Comparison of ENCODE assay signal across 8 cellular contexts in the genomic region with DNA sequence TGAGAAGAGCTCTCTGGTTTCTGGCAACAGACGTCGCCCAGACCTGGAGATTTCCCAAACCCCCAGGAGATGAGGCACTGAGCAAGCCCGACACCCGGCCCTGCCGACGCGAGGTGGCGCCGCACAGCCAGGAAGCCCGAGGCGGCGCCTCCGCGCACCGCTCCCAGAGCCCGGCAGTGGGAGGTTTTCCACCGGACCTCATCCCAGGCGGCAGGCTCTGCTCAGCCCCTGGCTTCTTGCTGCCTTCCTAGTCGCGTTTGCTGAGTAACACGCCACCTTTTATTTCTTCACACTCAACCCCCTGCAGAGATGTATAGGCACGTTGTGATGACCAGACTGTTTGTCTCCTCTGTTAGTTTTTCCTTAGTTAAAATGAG. TPM values are rescaled to one million over a fixed set of nuclear protein-coding genes. Genes with fewer than 3 reads are reported as not detected.
A peak's percentile ranks its signal among the peaks of the same experiment; 100 is the strongest.
DNase-seq lines count a peak whose midpoint lies in the region; ATAC-seq, FAIRE-seq and TF ChIP-seq lines count a peak whose summit lies in the region.

No MANE protein-coding gene starts in this region.

- TF ChIP-seq POLR2A in lower leg skin (IDR thresholded peaks at IDR 0.05) = no peak

- peak overlapping the region in 19 of 59 donors; percentile 2 to 41 (median 25) for H3K4me3 ChIP-seq in dorsolateral prefrontal cortex
- H3K4me3 ChIP-seq in lower leg skin (ENCODE audit: low read depth, poor library complexity, severe bottlenecking) = no peak overlapping the region
- H3K4me3 ChIP-seq in thoracic aorta = no peak overlapping the region

- no peaks in the 10 kb centered on the region for H3K9me3 ChIP-seq in thoracic aorta

- intact Hi-C loops in dorsolateral prefrontal cortex (cut with DNase I) = loop anchor here (5.0 to 10.0 kb wide), 4 partner anchors 273 to 521 kb away; no protein-coding TSS in a partner anchor
- intact Hi-C loops in lower leg skin (cut with DNase I; ENCODE audit: low total_unique reads) = no loop called here

- TF ChIP-seq CTCF in dorsolateral prefrontal cortex (IDR thresholded peaks at IDR 0.05 in 54 of 56, conservative IDR thresholded peaks at IDR 0.05 in 2 of 56; ENCODE audit: low read depth in 1 of 56, partially characterized antibody in 56 of 56) (peak; percentile 16 to 84 (median 66)), lower leg skin (IDR thresholded peaks at IDR 0.05) (no peak), thoracic aorta (IDR thresholded peaks at IDR 0.05) (peak; percentile 47)

- H3K36me3 ChIP-seq in thoracic aorta = no peaks in the 10 kb centered on the region

- WGBS in lower leg skin, 2 donors = 0 to 3% methylated on average over 21 to 22 of the region's 22 CpGs

- DNase-seq in EH (ENCODE audit: low read depth) = peak; percentile 84
- DNase-seq in HTR-8/SVneo (ENCODE audit: insufficient read length, low spot score) = peak; percentile 67
- DNase-seq in RPMI7951 (ENCODE audit: low read depth) = peak; percentile 80
- DNase-seq in dorsolateral prefrontal cortex = peak; percentile 23 to 79 (median 64)
- DNase-seq in lower leg skin (ENCODE audit: low spot score in 2 of 2) = peak; percentile 34 to 91
- DNase-seq in thoracic aorta (ENCODE audit: low spot score) = no peak
- no peak for DNase-seq in GF-D8 (lab: John Stamatoyannopoulos, UW)

- FAIRE-seq in HTR-8/SVneo (lab: Jason Lieb, UNC) = no peak

- H3K27ac ChIP-seq in dorsolateral prefrontal cortex = peak overlapping the region in 2 of 59 donors; percentile 1 to 36
- no peak overlapping the region for H3K27ac ChIP-seq in thoracic aorta

- peaks cover 0 to 2% of the 10 kb centered on the region in 2 donors for H3K4me1 ChIP-seq in thoracic aorta (ENCODE audit: control insufficient read depth in 1 of 2, low read depth in 2 of 2)

- H3K27me3 ChIP-seq in dorsolateral prefrontal cortex (peaks cover 0 to 78% (median 8%) of the 10 kb centered on the region in 45 donors), thoracic aorta (replicated peaks; ENCODE audit: insufficient read depth) (no peaks in the 10 kb centered on the region)

- ATAC-seq in thoracic aorta (ENCODE audit: insufficient number of reproducible peaks, low FRiP score, low read depth) (no peak), HG03521 (IDR thresholded peaks at IDR 0.05; ENCODE audit: unreplicated experiment) (no peak)

RNA-seq across cellular contexts. Expression of gene ARRDC4, which starts 56.3 kb away (rescaled TPM):
- 4.0 and 4.6 TPM in 2 replicates for total RNA-seq in RPMI7951 (2014; rRNA removed; shearing (Covaris generic))
- total RNA-seq in dorsolateral prefrontal cortex (10 to 100 TPM; 10.1 to 66.7 (median 25.5) TPM), lower leg skin (100 to 1,000 TPM in 1 of 4 donors, 10 to 100 TPM in 3; 44.0 to 103 (median 60.3) TPM), thoracic aorta (10 to 100 TPM; 18.8 to 31.0 TPM)

Comparison
In these comparisons a context has a peak if more than half of its experiments do, and no peak if none do; other contexts are left out.
1. DNase-seq: peak in EH (single experiment), HTR-8/SVneo (single experiment), RPMI7951 (single experiment), dorsolateral prefrontal cortex (10 of 10) and lower leg skin (2 of 2); none in thoracic aorta (single experiment) and GF-D8 (single experiment).
2. CTCF ChIP-seq: peak in dorsolateral prefrontal cortex (56 of 56) and thoracic aorta (single experiment); none in lower leg skin (0 of 3).